21 cellular contexts compared by ENCODE assay signal in the genomic region with DNA sequence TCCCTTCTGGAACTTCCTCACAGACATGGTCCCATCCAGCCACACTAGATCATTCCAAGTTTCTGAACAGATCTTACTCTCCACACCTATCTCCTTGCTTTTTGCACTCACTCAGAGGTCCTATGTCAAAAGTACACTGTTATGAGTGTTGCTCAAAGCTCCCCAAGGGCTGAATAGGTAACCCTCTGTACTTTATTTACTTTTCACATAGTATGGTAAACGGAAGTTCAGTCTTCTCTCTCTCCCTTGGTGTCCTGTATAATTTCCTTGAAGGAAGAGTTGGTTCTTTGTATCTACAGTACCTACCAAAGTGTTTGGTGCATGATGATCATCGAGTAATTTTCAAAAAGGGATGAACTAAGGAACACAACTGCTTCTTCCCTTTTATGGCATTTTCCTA.
A peak's percentile ranks its signal among the peaks of the same experiment; 100 is the strongest.
DNase-seq lines count a peak whose midpoint lies in the region; ATAC-seq and TF ChIP-seq lines count a peak whose summit lies in the region.
"Had no signal": no experiment of that assay in that cellular context is flagged by ENCODE, and none has a peak within 500 bp of the region (broad histone marks: within the 10 kb centered on the region; RNA-seq: fewer than 3 reads in every experiment).

No MANE protein-coding gene starts in this region.

- H3K4me3 ChIP-seq in PC-9 (no peak overlapping the region), mucosa of descending colon (no peak overlapping the region)
- H3K4me3 ChIP-seq: BLaER1, GM12878, GM23248 had no signal

- no peaks in the 10 kb centered on the region for H3K27me3 Mint-ChIP-seq in Calu3 (ENCODE audit: unreplicated experiment)

- H3K27ac Mint-ChIP-seq in Calu3 (ENCODE audit: unreplicated experiment) = peak overlapping the region; percentile 4
- H3K27ac Mint-ChIP-seq: B cell; CD4-positive, CD25-positive, alpha-beta regulatory T cell; CD8-positive, alpha-beta T cell; HFFc6 had no signal

- H3K9me3 ChIP-seq in PC-9 (ENCODE audit: insufficient read depth, low read depth) (no peaks in the 10 kb centered on the region), mucosa of descending colon (no peaks in the 10 kb centered on the region)
- H3K9me3 ChIP-seq: BLaER1, Caco-2 had no signal

- H3K27me3 ChIP-seq in PC-9 (ENCODE audit: insufficient read depth, low read depth) = no peaks in the 10 kb centered on the region
- H3K27me3 ChIP-seq: BLaER1 had no signal

- no peaks in the 10 kb centered on the region for H3K79me2 ChIP-seq in PC-9 (ENCODE audit: low read depth)

- H3K4me3 Mint-ChIP-seq in Calu3 (ENCODE audit: low read depth, unreplicated experiment) = no peak overlapping the region
- H3K4me3 Mint-ChIP-seq: B cell; CD4-positive, CD25-positive, alpha-beta regulatory T cell; CD8-positive, alpha-beta T cell; HFFc6 had no signal

- H3K36me3 ChIP-seq in PC-9 (ENCODE audit: low read depth) (no peaks in the 10 kb centered on the region), mucosa of descending colon (ENCODE audit: low read depth) (no peaks in the 10 kb centered on the region)
- H3K36me3 ChIP-seq: BLaER1 had no signal

- DNase-seq in Calu3 = no peak
- no peak for DNase-seq in PC-9
- DNase-seq in mucosa of descending colon = no peak
- DNase-seq in amygdala (lab: John Stamatoyannopoulos, UW) = no peak
- DNase-seq in islet precursor cell = no peak
- DNase-seq: Caco-2; CD4-positive, CD25-positive, alpha-beta regulatory T cell; CD8-positive, alpha-beta T cell; DMS 273 treated with DMSO at 0.1 percent for 48 hours; DMS79; EL; GDM1; GM23248; H7; HFFc6 had no signal

- no peak overlapping the region for H3K4me2 ChIP-seq in PC-9
- H3K4me2 ChIP-seq: BLaER1 had no signal

- peaks cover 3% of the 10 kb centered on the region for H3K9me3 Mint-ChIP-seq in Calu3 (ENCODE audit: low read depth, unreplicated experiment)
- H3K9me3 Mint-ChIP-seq: CD8-positive, alpha-beta T cell; HFFc6 had no signal

- 0 out of 2 replicates have a peak overlapping the region, but pooled peaks have one; percentile 22 for H2AFZ ChIP-seq in PC-9
- H2AFZ ChIP-seq: GM23248 had no signal

- no peaks in the 10 kb centered on the region for H4K20me1 ChIP-seq in PC-9 (ENCODE audit: insufficient read depth)
- H4K20me1 ChIP-seq: BLaER1 had no signal

- H3K9me2 ChIP-seq in PC-9 (ENCODE audit: insufficient read depth) = no peaks in the 10 kb centered on the region

- no peaks in the 10 kb centered on the region for H3K4me1 ChIP-seq in PC-9 (replicated peaks; ENCODE audit: insufficient read depth)
- no peaks in the 10 kb centered on the region for H3K4me1 ChIP-seq in mucosa of descending colon (ENCODE audit: low read depth)
- H3K4me1 ChIP-seq: Caco-2 had no signal

- no peak for TF ChIP-seq CTCF in Calu3 (IDR thresholded peaks at IDR 0.05; ENCODE audit: unreplicated experiment)
- no peak for TF ChIP-seq CTCF in PC-9 (conservative IDR thresholded peaks at IDR 0.05)
- TF ChIP-seq CTCF in mucosa of descending colon (IDR thresholded peaks at IDR 0.05) = no peak

- H3K4me1 Mint-ChIP-seq in Calu3 (ENCODE audit: low read depth, unreplicated experiment) = peaks cover 47% of the 10 kb centered on the region
- H3K4me1 Mint-ChIP-seq: B cell; CD4-positive, CD25-positive, alpha-beta regulatory T cell had no signal

- POLR2A ChIA-PET in PC-9 (lab: Charles Lee; ENCODE audit: unreplicated experiment) = no interaction called here

- H3K27ac ChIP-seq in PC-9 = no peak overlapping the region
- H3K27ac ChIP-seq: 22Rv1, BLaER1, C4-2B, GM23248 had no signal

- intact Hi-C loops in Calu3 (cut with micrococcal nuclease; ENCODE audit: unreplicated experiment) (no loop called here), PC-9 (cut with micrococcal nuclease; ENCODE audit: unreplicated experiment) (no loop called here), mucosa of descending colon (cut with DNase I, micrococcal nuclease) (no loop called here)

- CTCF ChIA-PET in Calu3 (lab: Charles Lee) = no interaction called here
- CTCF ChIA-PET in PC-9 (lab: Charles Lee) = no interaction called here

- H3K36me3 Mint-ChIP-seq in Calu3 (ENCODE audit: insufficient read depth, unreplicated experiment) = peaks cover 14% of the 10 kb centered on the region
- H3K36me3 Mint-ChIP-seq: CD4-positive, CD25-positive, alpha-beta regulatory T cell; CD8-positive, alpha-beta T cell had no signal

- H3F3A ChIP-seq in PC-9 (ENCODE audit: insufficient read depth, low read depth) = no peaks in the 10 kb centered on the region

- BruUV-seq in Calu3 (replicated peaks; lab: Mats Ljungman, UMichigan) (no TSS peak), PC-9 (replicated peaks; lab: Mats Ljungman, UMichigan) (no TSS peak)

- ATAC-seq in mucosa of descending colon (peak; percentile 71), HG03108 (IDR thresholded peaks at IDR 0.05; ENCODE audit: unreplicated experiment) (no peak)
- ATAC-seq: CD8-positive, alpha-beta T cell; GM12878 had no signal
